Comparison of ENCODE assay signal across 15 cellular contexts in genomic region chr17:9875441-9875840, GRCh38. TPM values are rescaled to one million over a fixed set of nuclear protein-coding genes. Genes with fewer than 3 reads are reported as not detected.
DNase-seq lines count a peak whose midpoint lies in the region; TF ChIP-seq lines count a peak whose summit lies in the region.
"Had no signal": no experiment of that assay in that cellular context is flagged by ENCODE, and none has a peak within 500 bp of the region (broad histone marks: within the 10 kb centered on the region; RNA-seq: fewer than 3 reads in every experiment).

No MANE protein-coding gene starts in this region.

- H3K4me2 ChIP-seq in PC-9: peak overlapping the region; percentile 48
- H3K4me2 ChIP-seq: KMS-11 had no signal

- no peaks in the 10 kb centered on the region for H3K36me3 ChIP-seq in PC-9 (ENCODE audit: low read depth)
- H3K36me3 ChIP-seq: neutrophil had no signal

- no peak overlapping the region for H2AFZ ChIP-seq in PC-9

- BruUV-seq in PC-9 (replicated peaks; lab: Mats Ljungman, UMichigan): no TSS peak

- H3K27ac ChIP-seq in PC-9 (peak overlapping the region; percentile 90), caudate nucleus (ENCODE audit: low read depth, low read length) (no peak overlapping the region)
- H3K27ac ChIP-seq: KMS-11, neutrophil, SK-N-MC had no signal

- intact Hi-C loops in PC-9 (cut with micrococcal nuclease; ENCODE audit: unreplicated experiment): loop anchor here (1.0 to 2.0 kb wide), 2 partner anchors 39 to 73 kb away; no protein-coding TSS in a partner anchor

- DNase-seq in ELR (ENCODE audit: low read depth) (peak; percentile 28), PC-9 (peak; percentile 66 to 87), fibroblast of villous mesenchyme (ENCODE audit: low read depth) (peak; percentile 86), putamen (ENCODE audit: low spot score) (peak; percentile 17), occipital lobe (lab: John Stamatoyannopoulos, UW) (no peak), NCI-H1930 (lab: John Stamatoyannopoulos, UW) (no peak), caudate nucleus (lab: John Stamatoyannopoulos, UW) (no peak), 8988T (no peak)
- DNase-seq: activated CD4-positive, alpha-beta T cell treated with anti-CD3 and anti-CD28 coated beads for 48 hours; activated naive CD4-positive, alpha-beta T cell treated with anti-CD3 and anti-CD28 coated beads, Interleukin-2, amount 50 U/mL, for 16 hours; immature natural killer cell; NCI-H345 had no signal

- no peaks in the 10 kb centered on the region for H3K9me3 ChIP-seq in PC-9 (ENCODE audit: insufficient read depth, low read depth)
- H3K9me3 ChIP-seq: neutrophil had no signal

- peaks cover 48% of the 10 kb centered on the region for H3K4me1 ChIP-seq in PC-9 (replicated peaks; ENCODE audit: insufficient read depth)

- POLR2A ChIA-PET in PC-9 (lab: Charles Lee; ENCODE audit: unreplicated experiment): interaction anchor here (0.6 kb wide), 1 partner anchor 97 kb away, joined by 4 read pairs; no protein-coding TSS in a partner anchor

- TF ChIP-seq CTCF in PC-9 (conservative IDR thresholded peaks at IDR 0.05): no peak
- no peak for TF ChIP-seq CTCF in fibroblast of villous mesenchyme (IDR thresholded peaks at IDR 0.05; ENCODE audit: insufficient read depth, low read depth, low read length)

- no peak overlapping the region for H3K4me3 ChIP-seq in PC-9
- no peak overlapping the region for H3K4me3 ChIP-seq in fibroblast of villous mesenchyme (ENCODE audit: low read depth, low read length)
- H3K4me3 ChIP-seq: SK-N-MC had no signal

- H3K9me2 ChIP-seq in PC-9 (ENCODE audit: insufficient read depth): no peaks in the 10 kb centered on the region

- CTCF ChIA-PET in PC-9 (lab: Charles Lee): interaction anchor here (1.7 kb wide), 1 partner anchor 73 kb away, joined by 7 read pairs; no protein-coding TSS in a partner anchor

- H3K27me3 ChIP-seq in PC-9 (ENCODE audit: insufficient read depth, low read depth): no peaks in the 10 kb centered on the region

- no peaks in the 10 kb centered on the region for H4K20me1 ChIP-seq in PC-9 (ENCODE audit: insufficient read depth)

- peaks cover 27% of the 10 kb centered on the region; the same call in 1 of the 2 replicates for H3F3A ChIP-seq in PC-9 (ENCODE audit: insufficient read depth, low read depth)

- H3K79me2 ChIP-seq in PC-9 (ENCODE audit: low read depth): no peaks in the 10 kb centered on the region

RNA-seq across cellular contexts. Expression of gene RCVRN, which starts 29.6 kb away (rescaled TPM):
- total RNA-seq in PC-9 (2021) (not detected in 2 replicates), fibroblast of villous mesenchyme (not detected in 2 replicates), occipital lobe (0.16 TPM)

RNA-seq across cellular contexts. Expression of gene GLP2R, which starts 49.7 kb away (rescaled TPM):
- total RNA-seq in PC-9 (2021): 3.2 and 3.9 TPM in 2 replicates
- 0.32 and 0.43 TPM in 2 replicates for total RNA-seq in fibroblast of villous mesenchyme
- total RNA-seq in occipital lobe: not detected

RNA-seq across cellular contexts. Expression of gene GSG1L2, which starts 53.6 kb away (rescaled TPM):
- total RNA-seq in PC-9 (2021) (not detected in 2 replicates), fibroblast of villous mesenchyme (not detected in 2 replicates), occipital lobe (not detected)

Comparison
In these comparisons a context has a peak if more than half of its experiments do, and no peak if none do; other contexts are left out.
1. DNase-seq: peak in ELR (single experiment), PC-9 (2 of 2), fibroblast of villous mesenchyme (single experiment) and putamen (single experiment); none in occipital lobe (single experiment), NCI-H1930 (0 of 2), caudate nucleus (0 of 61) and 8988T (single experiment).